ENCODE assay signal across 1 cellular context in genomic region chr6:130470777-130471176, GRCh38.
TF ChIP-seq lines count a peak whose summit lies in the region.

No MANE protein-coding gene starts in this region.

TF ChIP-seq in GM12878, 131 proteins besides CTCF, POLR2A, EP300 and RAD21 (continued from another document):
- TF ChIP-seq NFXL1 (IDR thresholded peaks at IDR 0.05; ENCODE audit: borderline replicate concordance) (no peak), ZNF217 (IDR thresholded peaks at IDR 0.05) (no peak), IKZF2 (IDR thresholded peaks at IDR 0.05) (peak; percentile 87 to 89; a peak in 3 of 4 replicates), POU2F2 (IDR thresholded peaks at IDR 0.05; ENCODE audit: borderline replicate concordance, low read depth, low read length) (no peak), FOXM1 (IDR thresholded peaks at IDR 0.05; ENCODE audit: low read depth, low read length) (no peak), CREB1 (IDR thresholded peaks at IDR 0.05; ENCODE audit: low read depth) (no peak), CEBPZ (IDR thresholded peaks at IDR 0.05; ENCODE audit: low read depth, low read length) (no peak), SP1 (IDR thresholded peaks at IDR 0.05; ENCODE audit: low read depth, low read length) (no peak), CREM (IDR thresholded peaks at IDR 0.05; ENCODE audit: low read depth) (no peak), CHD4 (IDR thresholded peaks at IDR 0.05) (no peak), CHD2 (IDR thresholded peaks at IDR 0.05; ENCODE audit: borderline replicate concordance, low read depth, low read length) (no peak), GABPA (IDR thresholded peaks at IDR 0.05; ENCODE audit: low read depth) (no peak), ZBTB40 (IDR thresholded peaks at IDR 0.05; ENCODE audit: borderline replicate concordance) (no peak), MTA3 (IDR thresholded peaks at IDR 0.05; ENCODE audit: borderline replicate concordance, low read length) (no peak), EZH2 (IDR thresholded peaks at IDR 0.05; ENCODE audit: borderline replicate concordance, control insufficient read depth, low read depth, low read length) (no peak), ETV6 (conservative IDR thresholded peaks at IDR 0.05 in 1 of 2, IDR thresholded peaks at IDR 0.05 in 1 of 2; ENCODE audit: borderline replicate concordance in 1 of 2, low read depth in 1 of 2) (no peak), ZNF622 (IDR thresholded peaks at IDR 0.05) (no peak), RFX5 (IDR thresholded peaks at IDR 0.05; ENCODE audit: low read depth, low read length) (no peak), NBN (IDR thresholded peaks at IDR 0.05) (0 out of 2 replicates have a peak, but pooled peaks have one; percentile 38), STAT3 (IDR thresholded peaks at IDR 0.05; ENCODE audit: low read depth, low read length) (no peak), IRF3 (IDR thresholded peaks at IDR 0.05) (no peak), FOS (IDR thresholded peaks at IDR 0.05; ENCODE audit: borderline replicate concordance, extremely low read depth, insufficient read length) (no peak), SREBF2 (IDR thresholded peaks at IDR 0.05; ENCODE audit: low read length) (no peak), TCF12 (IDR thresholded peaks at IDR 0.05; ENCODE audit: low read depth, low read length) (peak; percentile 13; the same call in 1 of the 2 replicates), PML (IDR thresholded peaks at IDR 0.05; ENCODE audit: low read length) (no peak), BHLHE40 (IDR thresholded peaks at IDR 0.05; ENCODE audit: borderline replicate concordance in 1 of 2, low read depth in 2 of 2, low read length in 1 of 2) (0 out of 4 replicates have a peak, but pooled peaks of 1 of the 2 experiments have one; percentile 37), ZNF207 (IDR thresholded peaks at IDR 0.05; ENCODE audit: borderline replicate concordance) (no peak), TBL1XR1 (IDR thresholded peaks at IDR 0.05; ENCODE audit: low read depth, low read length) (no peak), CBX5 (IDR thresholded peaks at IDR 0.05; ENCODE audit: low read depth) (no peak), ZNF24 (IDR thresholded peaks at IDR 0.05) (no peak), REST (IDR thresholded peaks at IDR 0.05; ENCODE audit: low read depth, low read length) (no peak), SKIL (IDR thresholded peaks at IDR 0.05; ENCODE audit: low read depth, poor library complexity, severe bottlenecking) (no peak), BMI1 (IDR thresholded peaks at IDR 0.05; ENCODE audit: borderline replicate concordance) (no peak), KLF5 (IDR thresholded peaks at IDR 0.05; ENCODE audit: partially characterized antibody) (no peak), BACH1 (IDR thresholded peaks at IDR 0.05; ENCODE audit: borderline replicate concordance) (peak; percentile 59; the same call in 1 of the 2 replicates), BCL11A (IDR thresholded peaks at IDR 0.05; ENCODE audit: low read depth, low read length) (peak; percentile 92; the same call in 1 of the 2 replicates), STAT1 (conservative IDR thresholded peaks at IDR 0.05) (no peak)
- TF ChIP-seq, protein P1, sequence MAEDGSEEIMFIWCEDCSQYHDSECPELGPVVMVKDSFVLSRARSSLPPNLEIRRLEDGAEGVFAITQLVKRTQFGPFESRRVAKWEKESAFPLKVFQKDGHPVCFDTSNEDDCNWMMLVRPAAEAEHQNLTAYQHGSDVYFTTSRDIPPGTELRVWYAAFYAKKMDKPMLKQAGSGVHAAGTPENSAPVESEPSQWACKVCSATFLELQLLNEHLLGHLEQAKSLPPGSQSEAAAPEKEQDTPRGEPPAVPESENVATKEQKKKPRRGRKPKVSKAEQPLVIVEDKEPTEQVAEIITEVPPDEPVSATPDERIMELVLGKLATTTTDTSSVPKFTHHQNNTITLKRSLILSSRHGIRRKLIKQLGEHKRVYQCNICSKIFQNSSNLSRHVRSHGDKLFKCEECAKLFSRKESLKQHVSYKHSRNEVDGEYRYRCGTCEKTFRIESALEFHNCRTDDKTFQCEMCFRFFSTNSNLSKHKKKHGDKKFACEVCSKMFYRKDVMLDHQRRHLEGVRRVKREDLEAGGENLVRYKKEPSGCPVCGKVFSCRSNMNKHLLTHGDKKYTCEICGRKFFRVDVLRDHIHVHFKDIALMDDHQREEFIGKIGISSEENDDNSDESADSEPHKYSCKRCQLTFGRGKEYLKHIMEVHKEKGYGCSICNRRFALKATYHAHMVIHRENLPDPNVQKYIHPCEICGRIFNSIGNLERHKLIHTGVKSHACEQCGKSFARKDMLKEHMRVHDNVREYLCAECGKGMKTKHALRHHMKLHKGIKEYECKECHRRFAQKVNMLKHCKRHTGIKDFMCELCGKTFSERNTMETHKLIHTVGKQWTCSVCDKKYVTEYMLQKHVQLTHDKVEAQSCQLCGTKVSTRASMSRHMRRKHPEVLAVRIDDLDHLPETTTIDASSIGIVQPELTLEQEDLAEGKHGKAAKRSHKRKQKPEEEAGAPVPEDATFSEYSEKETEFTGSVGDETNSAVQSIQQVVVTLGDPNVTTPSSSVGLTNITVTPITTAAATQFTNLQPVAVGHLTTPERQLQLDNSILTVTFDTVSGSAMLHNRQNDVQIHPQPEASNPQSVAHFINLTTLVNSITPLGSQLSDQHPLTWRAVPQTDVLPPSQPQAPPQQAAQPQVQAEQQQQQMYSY (CRISPR knock-in tag; IDR thresholded peaks at IDR 0.05) = no peak
